ENCODE assay signal across 20 cellular contexts in genomic region chr14:95023886-95024285, GRCh38.
A peak's percentile ranks its signal among the peaks of the same experiment; 100 is the strongest.
DNase-seq lines count a peak whose midpoint lies in the region; ATAC-seq and TF ChIP-seq lines count a peak whose summit lies in the region.
"Had no signal": no experiment of that assay in that cellular context is flagged by ENCODE, and none has a peak within 500 bp of the region (broad histone marks: within the 10 kb centered on the region; RNA-seq: fewer than 3 reads in every experiment).

No MANE protein-coding gene starts in this region.

- H3K9ac ChIP-seq in mammary epithelial cell (ENCODE audit: insufficient read depth, low read length) = no peak overlapping the region
- H3K9ac ChIP-seq: parathyroid adenoma had no signal

- H3K4me3 ChIP-seq in AG09309 (ENCODE audit: control insufficient read depth, low read depth, low read length) = no peak overlapping the region
- H3K4me3 ChIP-seq in mammary epithelial cell (replicated peaks in 1 of 3; ENCODE audit: insufficient read depth in 1 of 3, low read depth in 2 of 3, low read length in 3 of 3) = no peak overlapping the region
- H3K4me3 ChIP-seq in lung = no peak overlapping the region
- H3K4me3 ChIP-seq: MG63 had no signal

- H3K27me3 ChIP-seq in mammary epithelial cell (ENCODE audit: insufficient read depth, low read length) = no peaks in the 10 kb centered on the region
- H3K27me3 ChIP-seq in lung (ENCODE audit: control insufficient read depth, insufficient read depth) = no peaks in the 10 kb centered on the region
- H3K27me3 ChIP-seq: brain microvascular endothelial cell, MG63 had no signal

- intact Hi-C loops in mammary epithelial cell (cut with micrococcal nuclease) = no loop called here

- H3K4me2 ChIP-seq in mammary epithelial cell (ENCODE audit: insufficient read depth, low read depth, low read length) = no peak overlapping the region

- no peak for TF ChIP-seq CTCF in AG09309 (IDR thresholded peaks at IDR 0.05; ENCODE audit: control insufficient read depth, insufficient read depth, low read depth, low read length, missing control alignments)
- TF ChIP-seq CTCF in mammary epithelial cell (conservative IDR thresholded peaks at IDR 0.05 in 1 of 2, IDR thresholded peaks at IDR 0.05 in 1 of 2; ENCODE audit: extremely low read depth in 1 of 2, insufficient read depth in 1 of 2, low read depth in 1 of 2, low read length in 2 of 2) = no peak
- no peak for TF ChIP-seq CTCF in lung (IDR thresholded peaks at IDR 0.05; ENCODE audit: control extremely low read depth, extremely low read depth)

- ATAC-seq in lung (ENCODE audit: insufficient read depth, low FRiP score) = no peak
- ATAC-seq: left ventricle myocardium superior had no signal

- H3K79me2 ChIP-seq in mammary epithelial cell (ENCODE audit: insufficient read depth, low read length) = no peaks in the 10 kb centered on the region
- H3K79me2 ChIP-seq: parathyroid adenoma had no signal

- H3K36me3 ChIP-seq in mammary epithelial cell (ENCODE audit: insufficient read depth, low read length) (no peaks in the 10 kb centered on the region), lung (ENCODE audit: control insufficient read depth in 2 of 2, insufficient read depth in 2 of 2, low read length in 2 of 2) (no peaks in the 10 kb centered on the region)
- H3K36me3 ChIP-seq: brain microvascular endothelial cell, MG63 had no signal

- CTCF ChIA-PET in mammary epithelial cell (lab: Charles Lee; ENCODE audit: low non-redundant PET) = no interaction called here

- 26% methylated on average over 4 of the region's 4 CpGs for whole genome bisulfite sequencing in mammary epithelial cell (ENCODE audit: low coverage, missing lambda C conversion rate)
- WGBS in lung, 2 donors = 74 to 78% methylated on average over 4 of the region's 4 CpGs

- H3K27ac ChIP-seq in mammary epithelial cell (ENCODE audit: insufficient read depth, low read depth, low read length) (no peak overlapping the region), lung (ENCODE audit: low read depth in 1 of 2, low read length in 1 of 2) (no peak overlapping the region)
- H3K27ac ChIP-seq: brain microvascular endothelial cell, parathyroid adenoma had no signal

- no peaks in the 10 kb centered on the region for H4K20me1 ChIP-seq in mammary epithelial cell (ENCODE audit: insufficient read depth, low read length)

- BruUV-seq in mammary epithelial cell (replicated peaks; lab: Mats Ljungman, UMichigan) = no TSS peak

- H3K4me1 ChIP-seq in mammary epithelial cell (ENCODE audit: insufficient read depth, low read length) (no peaks in the 10 kb centered on the region), lung (ENCODE audit: control insufficient read depth in 2 of 2, insufficient read depth in 2 of 2, low read length in 2 of 2) (no peaks in the 10 kb centered on the region)
- H3K4me1 ChIP-seq: parathyroid adenoma had no signal

- dilution Hi-C loops in mammary epithelial cell (cut with HindIII; ENCODE audit: low sequenced_read_pairs) = no loop called here

- peak; percentile 10 for DNase-seq in AG09309 (ENCODE audit: low read depth)
- DNase-seq in H4 (ENCODE audit: low spot score) = peak; percentile 90
- DNase-seq in mammary epithelial cell = peak; percentile 33
- peak; percentile 25 for DNase-seq in lung (ENCODE audit: low spot score)
- no peak for DNase-seq in NCI-H1092 treated with DMSO at 0.1 percent for 48 hours (lab: John Stamatoyannopoulos, UW)
- no peak for DNase-seq in activated naive CD4-positive, alpha-beta T cell treated with Interleukin-2 at 50 U/mL for 16 hours
- no peak for DNase-seq in mucosa of gallbladder (ENCODE audit: low spot score)
- DNase-seq in NCI-H2196 (lab: John Stamatoyannopoulos, UW; ENCODE audit: unreplicated experiment) = no peak
- DNase-seq: ACHN; activated CD4-positive, alpha-beta T cell treated with anti-CD3 and anti-CD28 coated beads, Interleukin-2, amount 10 ng/mL, durations not matched to agents 24 days and 14 days; activated naive CD4-positive, alpha-beta T cell treated with anti-CD3 and anti-CD28 coated beads, Interleukin-2, amount 50 U/mL, for 16 hours; brain microvascular endothelial cell; H9; left ventricle myocardium superior; MG63; NCI-H2029; NCI-H510A treated with DMSO at 0.1 percent for 48 hours; stimulated activated CD4-positive, alpha-beta T cell treated with anti-CD3 and anti-CD28 coated beads, Interleukin-12 subunit alpha, Interleukin-12 subunit beta, amount 100 ng/mL, for 4 hours; T1000 had no signal

- in situ Hi-C loops in mammary epithelial cell (cut with MboI; ENCODE audit: low sequenced_read_pairs in 2 of 2) = no loop called here

- H2AFZ ChIP-seq in mammary epithelial cell (ENCODE audit: low read depth, low read length) = no peak overlapping the region
- H2AFZ ChIP-seq: parathyroid adenoma had no signal

- H3K9me3 ChIP-seq in mammary epithelial cell (replicated peaks; ENCODE audit: insufficient read depth, low read length) (no peaks in the 10 kb centered on the region), lung (ENCODE audit: control insufficient read depth in 2 of 2, insufficient read depth in 1 of 2, low read length in 1 of 2) (peaks cover 0 to 7% of the 10 kb centered on the region in 2 donors)
- H3K9me3 ChIP-seq: MG63 had no signal

Comparison
In these comparisons a context has a peak if more than half of its experiments do, and no peak if none do; other contexts are left out.
1. DNase-seq: peak in AG09309 (single experiment), H4 (single experiment), mammary epithelial cell (single experiment) and lung (single experiment); none in NCI-H1092 treated with DMSO at 0.1 percent for 48 hours (single experiment), activated naive CD4-positive, alpha-beta T cell treated with Interleukin-2 at 50 U/mL for 16 hours (single experiment), mucosa of gallbladder (single experiment) and NCI-H2196 (single experiment).